ENCODE assay signal across 1 cellular context in the genomic region with DNA sequence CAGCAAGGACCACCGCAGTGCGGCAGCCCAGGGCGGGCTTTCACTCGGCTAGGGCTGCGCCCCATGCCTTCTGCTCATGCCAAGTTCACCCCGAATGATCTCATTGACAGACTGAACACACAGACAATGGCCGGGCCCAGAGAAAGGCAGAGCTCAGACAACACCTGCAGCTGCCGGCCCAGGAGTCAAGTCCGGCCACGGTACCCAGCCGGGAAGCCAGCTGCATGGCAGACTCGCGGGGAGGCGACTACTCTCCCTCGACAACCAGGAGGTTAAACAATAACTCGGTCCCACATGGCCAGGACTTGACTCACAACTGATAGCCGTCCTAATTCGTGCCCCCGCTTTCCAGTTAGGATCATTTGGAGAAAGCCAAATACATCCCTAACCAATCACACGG.
TF ChIP-seq lines count a peak whose summit lies in the region.

No MANE protein-coding gene starts in this region.

TF ChIP-seq in H1, 55 proteins besides CTCF, POLR2A, EP300 and RAD21:
- TF ChIP-seq POU5F1 (IDR thresholded peaks at IDR 0.05; ENCODE audit: low read depth, low read length) (no peak), SRF (IDR thresholded peaks at IDR 0.05; ENCODE audit: low read depth, low read length) (no peak), NANOG (IDR thresholded peaks at IDR 0.05; ENCODE audit: insufficient read depth, low read depth, low read length, poor library complexity, severe bottlenecking) (no peak), SP2 (IDR thresholded peaks at IDR 0.05; ENCODE audit: low read length) (no peak), JUND (IDR thresholded peaks at IDR 0.05; ENCODE audit: low read length) (no peak), GABPA (IDR thresholded peaks at IDR 0.05; ENCODE audit: borderline replicate concordance, insufficient read depth, low read length) (no peak), GTF2F1 (IDR thresholded peaks at IDR 0.05; ENCODE audit: borderline replicate concordance, low read depth, low read length) (no peak), TBP (IDR thresholded peaks at IDR 0.05; ENCODE audit: low read depth, low read length) (no peak), CBX5 (IDR thresholded peaks at IDR 0.05; ENCODE audit: low read depth, low read length) (no peak), RBBP5 (IDR thresholded peaks at IDR 0.05; ENCODE audit: borderline replicate concordance, low read depth, low read length) (no peak), EGR1 (IDR thresholded peaks at IDR 0.05; ENCODE audit: borderline replicate concordance, low read depth, low read length) (no peak), EZH2 (IDR thresholded peaks at IDR 0.05; ENCODE audit: low read depth, low read length, severe bottlenecking) (no peak), CTBP2 (IDR thresholded peaks at IDR 0.05; ENCODE audit: borderline replicate concordance, insufficient read depth, insufficient read length, low read length) (no peak), KDM4A (IDR thresholded peaks at IDR 0.05; ENCODE audit: low read depth, low read length, severe bottlenecking) (no peak), ZNF274 (IDR thresholded peaks at IDR 0.05; ENCODE audit: borderline replicate concordance, extremely low read depth, low read length) (no peak), CHD2 (IDR thresholded peaks at IDR 0.05; ENCODE audit: low read length) (no peak)
TF ChIP-seq in H1: peak in this region for 0.
